In the genomic region with DNA sequence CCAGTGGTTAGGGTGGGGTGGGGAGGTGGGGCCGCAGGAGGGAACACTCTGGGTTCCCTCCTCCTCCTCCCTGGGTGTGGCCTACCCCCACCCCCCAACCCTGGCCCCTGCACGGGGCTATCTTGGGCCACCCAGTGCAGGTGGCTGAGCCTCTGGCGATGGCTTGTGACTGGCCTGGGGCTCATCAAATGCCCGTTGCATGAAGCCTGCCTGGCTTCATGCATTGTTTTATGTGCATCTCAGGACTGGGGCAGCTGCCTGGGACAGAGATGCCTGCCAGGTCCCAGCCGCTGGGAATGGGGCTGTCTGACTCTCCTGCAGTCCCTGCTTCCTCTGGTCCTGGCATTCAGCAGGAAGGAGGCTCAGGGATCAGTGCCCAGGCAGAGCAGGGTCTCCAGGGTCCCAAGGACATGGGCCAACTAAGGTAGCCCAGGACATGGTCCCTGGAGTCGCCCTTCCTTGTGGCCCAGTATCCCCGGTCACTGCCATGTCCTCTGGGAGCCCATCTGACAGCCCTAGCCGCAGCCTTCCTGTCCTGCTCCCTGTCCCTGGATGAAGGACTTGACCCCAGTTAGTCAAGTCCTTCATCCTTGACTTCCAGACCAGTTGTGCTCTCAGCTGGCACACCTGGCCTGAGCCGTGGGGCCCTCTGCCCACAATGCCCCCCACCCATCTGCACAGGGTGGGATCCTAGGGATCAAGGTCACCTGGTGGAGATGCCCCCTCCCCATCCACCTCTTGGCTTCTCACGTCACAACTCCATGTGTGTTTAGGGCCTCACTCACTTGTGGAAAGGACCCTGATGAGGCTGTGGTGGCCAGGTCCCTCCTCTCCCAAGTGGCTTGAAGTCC, we compare ENCODE assay signal across 1 cellular context.
TF ChIP-seq lines count a peak whose summit lies in the region.

No MANE protein-coding gene starts in this region.

TF ChIP-seq in WTC11, 78 proteins besides CTCF, POLR2A, EP300 and RAD21 (continued from another document):
- TF ChIP-seq, protein P1, sequence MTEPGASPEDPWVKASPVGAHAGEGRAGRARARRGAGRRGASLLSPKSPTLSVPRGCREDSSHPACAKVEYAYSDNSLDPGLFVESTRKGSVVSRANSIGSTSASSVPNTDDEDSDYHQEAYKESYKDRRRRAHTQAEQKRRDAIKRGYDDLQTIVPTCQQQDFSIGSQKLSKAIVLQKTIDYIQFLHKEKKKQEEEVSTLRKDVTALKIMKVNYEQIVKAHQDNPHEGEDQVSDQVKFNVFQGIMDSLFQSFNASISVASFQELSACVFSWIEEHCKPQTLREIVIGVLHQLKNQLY (CRISPR knock-in tag; IDR thresholded peaks at IDR 0.05), result no peak
- TF ChIP-seq SMAD3 (CRISPR knock-in tag; IDR thresholded peaks at IDR 0.05; ENCODE audit: borderline replicate concordance), result no peak
- TF ChIP-seq, protein P2, sequence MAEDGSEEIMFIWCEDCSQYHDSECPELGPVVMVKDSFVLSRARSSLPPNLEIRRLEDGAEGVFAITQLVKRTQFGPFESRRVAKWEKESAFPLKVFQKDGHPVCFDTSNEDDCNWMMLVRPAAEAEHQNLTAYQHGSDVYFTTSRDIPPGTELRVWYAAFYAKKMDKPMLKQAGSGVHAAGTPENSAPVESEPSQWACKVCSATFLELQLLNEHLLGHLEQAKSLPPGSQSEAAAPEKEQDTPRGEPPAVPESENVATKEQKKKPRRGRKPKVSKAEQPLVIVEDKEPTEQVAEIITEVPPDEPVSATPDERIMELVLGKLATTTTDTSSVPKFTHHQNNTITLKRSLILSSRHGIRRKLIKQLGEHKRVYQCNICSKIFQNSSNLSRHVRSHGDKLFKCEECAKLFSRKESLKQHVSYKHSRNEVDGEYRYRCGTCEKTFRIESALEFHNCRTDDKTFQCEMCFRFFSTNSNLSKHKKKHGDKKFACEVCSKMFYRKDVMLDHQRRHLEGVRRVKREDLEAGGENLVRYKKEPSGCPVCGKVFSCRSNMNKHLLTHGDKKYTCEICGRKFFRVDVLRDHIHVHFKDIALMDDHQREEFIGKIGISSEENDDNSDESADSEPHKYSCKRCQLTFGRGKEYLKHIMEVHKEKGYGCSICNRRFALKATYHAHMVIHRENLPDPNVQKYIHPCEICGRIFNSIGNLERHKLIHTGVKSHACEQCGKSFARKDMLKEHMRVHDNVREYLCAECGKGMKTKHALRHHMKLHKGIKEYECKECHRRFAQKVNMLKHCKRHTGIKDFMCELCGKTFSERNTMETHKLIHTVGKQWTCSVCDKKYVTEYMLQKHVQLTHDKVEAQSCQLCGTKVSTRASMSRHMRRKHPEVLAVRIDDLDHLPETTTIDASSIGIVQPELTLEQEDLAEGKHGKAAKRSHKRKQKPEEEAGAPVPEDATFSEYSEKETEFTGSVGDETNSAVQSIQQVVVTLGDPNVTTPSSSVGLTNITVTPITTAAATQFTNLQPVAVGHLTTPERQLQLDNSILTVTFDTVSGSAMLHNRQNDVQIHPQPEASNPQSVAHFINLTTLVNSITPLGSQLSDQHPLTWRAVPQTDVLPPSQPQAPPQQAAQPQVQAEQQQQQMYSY (CRISPR knock-in tag; IDR thresholded peaks at IDR 0.05), result no peak
- no peak for TF ChIP-seq TP53 (CRISPR knock-in tag; IDR thresholded peaks at IDR 0.05)
- TF ChIP-seq ZNF423 (CRISPR knock-in tag; IDR thresholded peaks at IDR 0.05), result no peak
- no peak for TF ChIP-seq FOXJ3 (CRISPR knock-in tag; IDR thresholded peaks at IDR 0.05; ENCODE audit: borderline replicate concordance)
